Comparison of ENCODE assay signal across 17 cellular contexts in the genomic region with DNA sequence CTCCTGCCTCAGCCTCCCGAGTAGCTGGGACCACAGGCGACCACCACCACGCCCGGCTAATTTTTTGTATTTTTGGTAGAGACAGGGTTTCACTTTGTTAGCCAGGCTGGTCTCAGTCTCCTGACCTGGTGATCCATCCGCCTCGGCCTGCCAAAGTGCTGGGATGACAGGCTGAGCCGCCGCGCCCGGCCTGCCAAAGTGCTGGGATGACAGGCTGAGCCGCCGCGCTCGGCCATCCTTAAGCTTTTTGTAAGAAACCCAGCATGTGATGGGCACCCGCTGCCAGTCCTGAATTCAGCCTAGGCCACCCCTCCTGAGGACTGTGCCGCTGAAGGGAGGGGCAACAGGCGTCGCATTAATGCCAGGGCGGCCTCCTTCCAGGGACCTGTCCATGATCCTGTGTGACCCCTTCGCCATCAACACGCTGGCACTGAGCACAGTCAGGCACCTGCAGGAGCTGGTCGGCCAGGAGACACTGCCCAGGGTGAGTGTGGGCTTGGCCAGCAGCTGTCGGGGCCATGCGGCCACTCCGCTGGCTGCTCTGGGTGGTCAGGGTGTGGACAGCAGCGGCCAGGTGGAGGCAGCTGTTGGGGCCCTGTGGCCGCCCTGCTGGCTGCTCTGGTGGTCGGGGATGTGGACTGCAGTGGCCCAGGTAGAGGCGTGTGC. TPM values are rescaled to one million over a fixed set of nuclear protein-coding genes. Genes with fewer than 3 reads are reported as not detected.
A peak's percentile ranks its signal among the peaks of the same experiment; 100 is the strongest.
DNase-seq lines count a peak whose midpoint lies in the region; ATAC-seq and TF ChIP-seq lines count a peak whose summit lies in the region.
"Had no signal": no experiment of that assay in that cellular context is flagged by ENCODE, and none has a peak within 500 bp of the region (broad histone marks: within the 10 kb centered on the region; RNA-seq: fewer than 3 reads in every experiment).

No MANE protein-coding gene starts in this region.

- DNase-seq in RWPE1 (ENCODE audit: low spot score): no peak
- peak; percentile 48 for DNase-seq in islet precursor cell
- peak; percentile 37 for DNase-seq in osteoblast (ENCODE audit: insufficient read length, low spot score, missing footprints)
- DNase-seq in NCI-H510A (lab: John Stamatoyannopoulos, UW): no peak
- no peak for DNase-seq in activated CD8-positive, alpha-beta memory T cell treated with anti-CD3 and anti-CD28 coated beads for 24 hours
- DNase-seq in stimulated activated CD4-positive, alpha-beta T cell treated with anti-CD3 and anti-CD28 coated beads, Interleukin-4, amount 100 ng/mL, for 24 hours: no peak
- DNase-seq: AML-193, DMS53, H9, Kasumi-1, NCI-H1694, NCI-H2081, NCI-H2171 treated with DMSO at 0.1 percent for 48 hours, NCI-H526 treated with DMSO at 0.1 percent for 48 hours, SHP77 had no signal

- no peak for TF ChIP-seq CTCF in RWPE1 (conservative IDR thresholded peaks at IDR 0.05; ENCODE audit: low read depth)
- TF ChIP-seq CTCF in osteoblast (IDR thresholded peaks at IDR 0.05; ENCODE audit: extremely low read depth, low read depth, low read length): no peak

- H3K36me3 ChIP-seq in osteoblast (ENCODE audit: insufficient read depth, low read length): peaks cover 41% of the 10 kb centered on the region

- peaks cover 7% of the 10 kb centered on the region for H4K20me1 ChIP-seq in osteoblast (ENCODE audit: insufficient read depth, low read length)

- peak overlapping the region; percentile 94 for H3K27ac ChIP-seq in RWPE1
- no peak overlapping the region for H3K27ac ChIP-seq in osteoblast (ENCODE audit: low read depth, low read length)

- peaks cover 15% of the 10 kb centered on the region for H3K79me2 ChIP-seq in osteoblast (ENCODE audit: insufficient read depth, low read length)

- H3K4me2 ChIP-seq in osteoblast (ENCODE audit: insufficient read depth, low read length): no peak overlapping the region

- ATAC-seq in GM18907 (IDR thresholded peaks at IDR 0.05; ENCODE audit: unreplicated experiment): no peak

- POLR2A ChIA-PET in RWPE1 (lab: Yijun Ruan, JAX; ENCODE audit: low non-redundant PET): no interaction called here

- H3K4me3 ChIP-seq in osteoblast (ENCODE audit: insufficient read depth, low read length): no peak overlapping the region

- CTCF ChIA-PET in RWPE1 (lab: Yijun Ruan, JAX): interaction anchor here (1.3 kb wide), 1 partner anchor 9 kb away, joined by 4 read pairs; no protein-coding TSS in a partner anchor

- no peaks in the 10 kb centered on the region for H3K9me3 ChIP-seq in osteoblast (ENCODE audit: low read depth, low read length)

- peaks cover 20% of the 10 kb centered on the region for H3K4me1 ChIP-seq in osteoblast (ENCODE audit: insufficient read depth, low read length)

- H2AFZ ChIP-seq in osteoblast (ENCODE audit: low read length): no peak overlapping the region

- H3K27me3 ChIP-seq in osteoblast (ENCODE audit: insufficient read depth, low read length): no peaks in the 10 kb centered on the region

RNA-seq across cellular contexts. Expression of a gene that starts 10.5 kb away (rescaled TPM):
- total RNA-seq in osteoblast: 46.0 and 47.4 TPM in 2 replicates

RNA-seq across cellular contexts. Expression of a gene that starts 11.9 kb away (rescaled TPM):
- total RNA-seq in osteoblast: 0.29 and 2.5 TPM in 2 replicates

RNA-seq across cellular contexts. Expression of a gene that starts 14.5 kb away (rescaled TPM):
- total RNA-seq in osteoblast: 0.36 TPM in 1 of 2 replicates, not detected in the other
- total RNA-seq: H9, MCF 10A had no signal

RNA-seq across cellular contexts. Expression of a gene that starts 24.5 kb away (rescaled TPM):
- total RNA-seq in osteoblast: 67.7 and 74.0 TPM in 2 replicates

RNA-seq across cellular contexts. Expression of a gene that starts 34.9 kb away (rescaled TPM):
- not detected in 2 replicates for total RNA-seq in osteoblast
- total RNA-seq: H9, MCF 10A had no signal

Comparison
In these comparisons a context has a peak if more than half of its experiments do, and no peak if none do; other contexts are left out.
1. DNase-seq: peak in islet precursor cell (single experiment) and osteoblast (single experiment); none in RWPE1 (single experiment), NCI-H510A (single experiment), activated CD8-positive, alpha-beta memory T cell treated with anti-CD3 and anti-CD28 coated beads for 24 hours (single experiment) and stimulated activated CD4-positive, alpha-beta T cell treated with anti-CD3 and anti-CD28 coated beads, Interleukin-4, amount 100 ng/mL, for 24 hours (single experiment).